Comparison of ENCODE assay signal across 9 cellular contexts in genomic region chr3:23653647-23654525, GRCh38.
DNase-seq lines count a peak whose midpoint lies in the region; ATAC-seq lines count a peak whose summit lies in the region.
"Had no signal": no experiment of that assay in that cellular context is flagged by ENCODE, and none has a peak within 500 bp of the region (broad histone marks: within the 10 kb centered on the region; RNA-seq: fewer than 3 reads in every experiment).

No MANE protein-coding gene starts in this region.

- ATAC-seq in GM18870 (IDR thresholded peaks at IDR 0.05; ENCODE audit: unreplicated experiment): peak; percentile 93
- ATAC-seq in GM21619 (IDR thresholded peaks at IDR 0.05; ENCODE audit: unreplicated experiment): peak; percentile 95
- peak; percentile 93 for ATAC-seq in HG03342 (IDR thresholded peaks at IDR 0.05; ENCODE audit: unreplicated experiment)
- ATAC-seq in memory B cell (ENCODE audit: low read depth): peak; percentile 69

- H3K9me3 Mint-ChIP-seq in memory B cell (peaks cover 2% of the 10 kb centered on the region), immature natural killer cell (peaks cover 0 to 3% (median 0%) of the 10 kb centered on the region in 6 donors)

- H3K4me1 Mint-ChIP-seq in memory B cell (peaks cover 36% of the 10 kb centered on the region), immature natural killer cell (peaks cover 12 to 23% of the 10 kb centered on the region in 2 donors)

- H3K27me3 Mint-ChIP-seq in memory B cell (no peaks in the 10 kb centered on the region), immature natural killer cell (ENCODE audit: low read depth in 3 of 3) (peaks cover 0 to 5% (median 3%) of the 10 kb centered on the region in 3 donors)

- DNase-seq in memory B cell (ENCODE audit: low spot score in 2 of 2) (no peak), UCSD-AML1 (lab: John Stamatoyannopoulos, UW; ENCODE audit: unreplicated experiment) (no peak), immature natural killer cell (no peak), LoVo (ENCODE audit: low spot score) (no peak)
- DNase-seq: NCI-H1092 treated with DMSO at 0.1 percent for 48 hours had no signal

- H3K4me3 Mint-ChIP-seq in memory B cell: peak overlapping the region; percentile 52
- H3K4me3 Mint-ChIP-seq in immature natural killer cell: no peak overlapping the region
- H3K4me3 Mint-ChIP-seq: dendritic cell treated with granulocyte-macrophage colony-stimulating factor and Interleukin-4, amounts not matched to agents 40 ng/mL and 50 ng/mL, for 4 days had no signal

- peak overlapping the region; percentile 63 for H3K27ac Mint-ChIP-seq in memory B cell
- peak overlapping the region in 1 of 6 donors; percentile 34 for H3K27ac Mint-ChIP-seq in immature natural killer cell
- H3K27ac Mint-ChIP-seq: dendritic cell treated with granulocyte-macrophage colony-stimulating factor and Interleukin-4, amounts not matched to agents 40 ng/mL and 50 ng/mL, for 4 days had no signal

- H3K36me3 Mint-ChIP-seq in memory B cell: peaks cover 4% of the 10 kb centered on the region
- peaks cover 0 to 4% (median 0%) of the 10 kb centered on the region in 3 donors for H3K36me3 Mint-ChIP-seq in immature natural killer cell
